Comparison of ENCODE assay signal across 7 cellular contexts in genomic region chr6:148339766-148340165, GRCh38.
"Had no signal": no experiment of that assay in that cellular context is flagged by ENCODE, and none has a peak within 500 bp of the region (broad histone marks: within the 10 kb centered on the region; RNA-seq: fewer than 3 reads in every experiment).

No MANE protein-coding gene starts in this region.

- H3K27ac ChIP-seq: GM23248 had no signal

- H2AFZ ChIP-seq: GM23248, GM23338 had no signal

- H3K27ac Mint-ChIP-seq: GM23338 had no signal

- H3K9me3 ChIP-seq: HAP-1 had no signal

- H3K4me3 Mint-ChIP-seq: GM23338, HFFc6 had no signal

- H3K36me3 ChIP-seq: HAP-1 had no signal

- H3K9me3 Mint-ChIP-seq: GM23338, HFFc6 had no signal

- DNase-seq: GM23248, GOT3, H7, HCEC 1CT, HFFc6 had no signal

- H3K9ac ChIP-seq: GM23248 had no signal

- H3K4me3 ChIP-seq: GM23248, GM23338, HAP-1 had no signal

- H3K4me2 ChIP-seq: GM23338 had no signal
